Comparison of ENCODE assay signal across 15 cellular contexts in genomic region chr3:112908252-112908651, GRCh38.
DNase-seq lines count a peak whose midpoint lies in the region; ATAC-seq and TF ChIP-seq lines count a peak whose summit lies in the region.
"Had no signal": no experiment of that assay in that cellular context is flagged by ENCODE, and none has a peak within 500 bp of the region (broad histone marks: within the 10 kb centered on the region; RNA-seq: fewer than 3 reads in every experiment).

No MANE protein-coding gene starts in this region.

- H3K27me3 Mint-ChIP-seq in effector memory CD8-positive, alpha-beta T cell, result no peaks in the 10 kb centered on the region

- ATAC-seq in GM18867 (IDR thresholded peaks at IDR 0.05; ENCODE audit: unreplicated experiment), result peak; percentile 93
- ATAC-seq in GM21528 (IDR thresholded peaks at IDR 0.05; ENCODE audit: low FRiP score, unreplicated experiment), result peak; percentile 89
- peak; percentile 97 for ATAC-seq in HG03175 (IDR thresholded peaks at IDR 0.05; ENCODE audit: unreplicated experiment)
- ATAC-seq in effector memory CD8-positive, alpha-beta T cell (replicated peaks), result peak; percentile 48
- ATAC-seq in body of pancreas, result no peak
- ATAC-seq: left cardiac atrium, Panc1 had no signal

- H3K4me1 Mint-ChIP-seq in effector memory CD8-positive, alpha-beta T cell (ENCODE audit: low read depth in 2 of 2), result peaks cover 4 to 15% of the 10 kb centered on the region in 2 donors

- H3K36me3 ChIP-seq in brain microvascular endothelial cell (replicated peaks) (no peaks in the 10 kb centered on the region), body of pancreas (replicated peaks in 1 of 2; ENCODE audit: insufficient read depth in 1 of 2, low read depth in 2 of 2) (no peaks in the 10 kb centered on the region), vagina (no peaks in the 10 kb centered on the region)
- H3K36me3 ChIP-seq: adrenal gland had no signal

- no peak for TF ChIP-seq CTCF in brain microvascular endothelial cell (IDR thresholded peaks at IDR 0.05; ENCODE audit: low read depth, low read length, missing control alignments)
- TF ChIP-seq CTCF in body of pancreas (IDR thresholded peaks at IDR 0.05), result no peak
- TF ChIP-seq CTCF in vagina (IDR thresholded peaks at IDR 0.05), result no peak

- intact Hi-C loops in body of pancreas (cut with DNase I), result no loop called here
- intact Hi-C loops in vagina (cut with DNase I), result no loop called here

- H3K4me3 ChIP-seq in brain microvascular endothelial cell (ENCODE audit: low read depth, low read length) (no peak overlapping the region), body of pancreas (no peak overlapping the region), vagina (no peak overlapping the region)
- H3K4me3 ChIP-seq: adrenal gland had no signal

- H3K9me3 ChIP-seq in body of pancreas (no peaks in the 10 kb centered on the region), vagina (no peaks in the 10 kb centered on the region)
- H3K9me3 ChIP-seq: adrenal gland had no signal

- in situ Hi-C loops in brain microvascular endothelial cell (cut with HindIII; ENCODE audit: low pct_ligation_motif_present, low sequenced_read_pairs), result no loop called here

- DNase-seq in effector memory CD8-positive, alpha-beta T cell, result no peak
- no peak for DNase-seq in brain microvascular endothelial cell
- no peak for DNase-seq in activated naive CD4-positive, alpha-beta T cell treated with Interleukin-2 at 50 U/mL for 16 hours
- no peak for DNase-seq in body of pancreas
- DNase-seq in vagina (ENCODE audit: extremely low spot score in 2 of 2), result no peak
- DNase-seq: adrenal gland, DMS79, erythroblast, left cardiac atrium, NCI-H146, posterior cingulate gyrus had no signal

- H3K9me3 Mint-ChIP-seq in effector memory CD8-positive, alpha-beta T cell, result peaks cover 0 to 3% of the 10 kb centered on the region in 2 donors

- no peaks in the 10 kb centered on the region for H3K36me3 Mint-ChIP-seq in effector memory CD8-positive, alpha-beta T cell (ENCODE audit: insufficient read depth)

- H3K27ac ChIP-seq in brain microvascular endothelial cell (no peak overlapping the region), body of pancreas (no peak overlapping the region), vagina (no peak overlapping the region)
- H3K27ac ChIP-seq: adrenal gland had no signal

- H3K4me3 Mint-ChIP-seq in effector memory CD8-positive, alpha-beta T cell, result no peak overlapping the region

- TF ChIP-seq POLR2A in body of pancreas (IDR thresholded peaks at IDR 0.05) (no peak), vagina (IDR thresholded peaks at IDR 0.05) (no peak)

- H3K27me3 ChIP-seq in brain microvascular endothelial cell (replicated peaks) (no peaks in the 10 kb centered on the region), body of pancreas (no peaks in the 10 kb centered on the region), vagina (no peaks in the 10 kb centered on the region)
- H3K27me3 ChIP-seq: adrenal gland had no signal

- no peak overlapping the region for H3K27ac Mint-ChIP-seq in effector memory CD8-positive, alpha-beta T cell

- H3K4me1 ChIP-seq in body of pancreas, result no peaks in the 10 kb centered on the region
- no peaks in the 10 kb centered on the region for H3K4me1 ChIP-seq in vagina
- H3K4me1 ChIP-seq: adrenal gland had no signal
